9 cellular contexts compared by ENCODE assay signal in genomic region chr1:183652547-183653467, GRCh38. TPM values are rescaled to one million over a fixed set of nuclear protein-coding genes. Genes with fewer than 3 reads are reported as not detected.
DNase-seq lines count a peak whose midpoint lies in the region; TF ChIP-seq lines count a peak whose summit lies in the region.
"Had no signal": no experiment of that assay in that cellular context is flagged by ENCODE, and none has a peak within 500 bp of the region (broad histone marks: within the 10 kb centered on the region; RNA-seq: fewer than 3 reads in every experiment).

APOBEC4 (minus strand) TSS chr1:183653316; CDS start chr1:183648781, 4,535 bp downstream.

- no peak within 1 kb of the TSS for H3K4me3 ChIP-seq in effector memory CD4-positive, alpha-beta T cell (ENCODE audit: insufficient read depth, low read depth, low read length, poor library complexity, severe bottlenecking)

- no peak for DNase-seq in activated naive CD4-positive, alpha-beta T cell treated with Interleukin-2 at 50 U/mL for 16 hours
- DNase-seq in NCI-H510A treated with DMSO at 0.1 percent for 48 hours (lab: John Stamatoyannopoulos, UW), result peak; percentile 82
- no peak for DNase-seq in effector memory CD4-positive, alpha-beta T cell
- DNase-seq in superior temporal gyrus (ENCODE audit: extremely low spot score), result peak; percentile 59
- DNase-seq in H4 (ENCODE audit: low spot score), result no peak
- DNase-seq in GM13976 (ENCODE audit: low spot score), result no peak
- no peak for DNase-seq in AG08395 (ENCODE audit: low spot score)

- H3K27ac Mint-ChIP-seq in activated naive CD4-positive, alpha-beta T cell treated with anti-CD3 and anti-CD28 coated beads, Interleukin-2, amount 50 U/mL, for 24 hours, result peak within 1 kb of the TSS; percentile 91

- no peaks in the 10 kb centered on the region for H3K9me3 Mint-ChIP-seq in activated naive CD4-positive, alpha-beta T cell treated with anti-CD3 and anti-CD28 coated beads, Interleukin-2, amount 50 U/mL, for 24 hours
- H3K9me3 Mint-ChIP-seq: CD14-positive monocyte had no signal

- peak within 1 kb of the TSS; percentile 45 for H3K27ac ChIP-seq in effector memory CD4-positive, alpha-beta T cell (ENCODE audit: insufficient read depth, low read length, poor library complexity, severe bottlenecking)

- H3K36me3 ChIP-seq in effector memory CD4-positive, alpha-beta T cell (ENCODE audit: control insufficient read depth, insufficient read depth, low read length), result no peaks in the 10 kb centered on the region

- no peaks in the 10 kb centered on the region for H3K36me3 Mint-ChIP-seq in activated naive CD4-positive, alpha-beta T cell treated with anti-CD3 and anti-CD28 coated beads, Interleukin-2, amount 50 U/mL, for 24 hours
- H3K36me3 Mint-ChIP-seq: CD14-positive monocyte had no signal

- H3K4me1 Mint-ChIP-seq in activated naive CD4-positive, alpha-beta T cell treated with anti-CD3 and anti-CD28 coated beads, Interleukin-2, amount 50 U/mL, for 24 hours, result peaks cover 41% of the 10 kb centered on the region

- in situ Hi-C loops in GM13976 (cut with MboI; ENCODE audit: low sequenced_read_pairs, unreplicated experiment), result loop anchor here (25.0 kb wide), 1 partner anchor 559 kb away; no protein-coding TSS in a partner anchor

- no peak for TF ChIP-seq CTCF in GM13976 (IDR thresholded peaks at IDR 0.05; ENCODE audit: borderline replicate concordance, control extremely low read depth, extremely low read depth, insufficient read depth, missing control alignments)

- peak within 1 kb of the TSS; percentile 43 for H3K4me3 Mint-ChIP-seq in activated naive CD4-positive, alpha-beta T cell treated with anti-CD3 and anti-CD28 coated beads, Interleukin-2, amount 50 U/mL, for 24 hours
- H3K4me3 Mint-ChIP-seq: CD14-positive monocyte had no signal

- H3K4me1 ChIP-seq in effector memory CD4-positive, alpha-beta T cell (ENCODE audit: control insufficient read depth, insufficient read depth, low read length, poor library complexity, severe bottlenecking), result peaks cover 7% of the 10 kb centered on the region

- no peaks in the 10 kb centered on the region for H3K27me3 ChIP-seq in effector memory CD4-positive, alpha-beta T cell (replicated peaks; ENCODE audit: control insufficient read depth, insufficient read depth, low read length, poor library complexity, severe bottlenecking)

- no peaks in the 10 kb centered on the region for H3K27me3 Mint-ChIP-seq in activated naive CD4-positive, alpha-beta T cell treated with anti-CD3 and anti-CD28 coated beads, Interleukin-2, amount 50 U/mL, for 24 hours

- no peaks in the 10 kb centered on the region for H3K9me3 ChIP-seq in effector memory CD4-positive, alpha-beta T cell (ENCODE audit: control insufficient read depth, low read length)

RNA-seq across cellular contexts. Expression of gene APOBEC4, which starts in this region (rescaled TPM):
- not detected in 2 replicates for total RNA-seq in H4 (2014; rRNA removed; shearing (Covaris generic))

Comparison
In these comparisons a context has a peak if more than half of its experiments do, and no peak if none do; other contexts are left out.
1. DNase-seq: peak in NCI-H510A treated with DMSO at 0.1 percent for 48 hours (single experiment) and superior temporal gyrus (single experiment); none in activated naive CD4-positive, alpha-beta T cell treated with Interleukin-2 at 50 U/mL for 16 hours (single experiment), effector memory CD4-positive, alpha-beta T cell (0 of 3), H4 (single experiment), GM13976 (single experiment) and AG08395 (single experiment).